ENCODE assay signal across 1 cellular context in the genomic region with DNA sequence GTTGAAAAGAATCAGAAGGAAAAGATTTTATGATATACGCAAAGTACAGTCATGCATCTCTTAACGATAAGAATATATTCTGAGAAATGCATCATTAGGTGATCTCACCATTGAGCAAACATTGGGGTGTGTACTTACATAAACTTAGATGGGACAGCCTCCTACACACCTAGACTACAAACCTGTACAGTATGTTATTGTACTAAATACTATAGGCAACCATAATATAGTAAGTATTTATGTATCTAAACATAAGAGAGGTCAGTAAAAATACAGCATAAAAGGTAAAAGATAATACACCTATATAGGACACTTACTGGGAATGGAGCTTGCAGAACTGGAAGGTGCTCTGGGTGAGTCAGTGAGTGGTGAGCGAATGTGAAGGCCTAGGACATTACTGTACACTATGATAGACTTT.
TF ChIP-seq lines count a peak whose summit lies in the region.

No MANE protein-coding gene starts in this region.

TF ChIP-seq in IMR-90, 13 proteins besides CTCF, POLR2A, EP300 and RAD21:
- TF ChIP-seq CHD1 (IDR thresholded peaks at IDR 0.05; ENCODE audit: low read depth, low read length) (no peak), FOS (IDR thresholded peaks at IDR 0.05; ENCODE audit: low read depth, low read length) (no peak), MAZ (IDR thresholded peaks at IDR 0.05; ENCODE audit: borderline replicate concordance, low read depth, low read length) (no peak), SMC3 (IDR thresholded peaks at IDR 0.05; ENCODE audit: low read depth, low read length) (no peak), CEBPB (IDR thresholded peaks at IDR 0.05; ENCODE audit: low read depth, low read length) (no peak), BHLHE40 (IDR thresholded peaks at IDR 0.05; ENCODE audit: low read depth, low read length) (no peak)
- TF ChIP-seq, protein P1, sequence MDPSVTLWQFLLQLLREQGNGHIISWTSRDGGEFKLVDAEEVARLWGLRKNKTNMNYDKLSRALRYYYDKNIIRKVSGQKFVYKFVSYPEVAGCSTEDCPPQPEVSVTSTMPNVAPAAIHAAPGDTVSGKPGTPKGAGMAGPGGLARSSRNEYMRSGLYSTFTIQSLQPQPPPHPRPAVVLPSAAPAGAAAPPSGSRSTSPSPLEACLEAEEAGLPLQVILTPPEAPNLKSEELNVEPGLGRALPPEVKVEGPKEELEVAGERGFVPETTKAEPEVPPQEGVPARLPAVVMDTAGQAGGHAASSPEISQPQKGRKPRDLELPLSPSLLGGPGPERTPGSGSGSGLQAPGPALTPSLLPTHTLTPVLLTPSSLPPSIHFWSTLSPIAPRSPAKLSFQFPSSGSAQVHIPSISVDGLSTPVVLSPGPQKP (IDR thresholded peaks at IDR 0.05; ENCODE audit: borderline replicate concordance, low read depth, low read length): no peak
